1 cellular context compared by ENCODE assay signal in the genomic region with DNA sequence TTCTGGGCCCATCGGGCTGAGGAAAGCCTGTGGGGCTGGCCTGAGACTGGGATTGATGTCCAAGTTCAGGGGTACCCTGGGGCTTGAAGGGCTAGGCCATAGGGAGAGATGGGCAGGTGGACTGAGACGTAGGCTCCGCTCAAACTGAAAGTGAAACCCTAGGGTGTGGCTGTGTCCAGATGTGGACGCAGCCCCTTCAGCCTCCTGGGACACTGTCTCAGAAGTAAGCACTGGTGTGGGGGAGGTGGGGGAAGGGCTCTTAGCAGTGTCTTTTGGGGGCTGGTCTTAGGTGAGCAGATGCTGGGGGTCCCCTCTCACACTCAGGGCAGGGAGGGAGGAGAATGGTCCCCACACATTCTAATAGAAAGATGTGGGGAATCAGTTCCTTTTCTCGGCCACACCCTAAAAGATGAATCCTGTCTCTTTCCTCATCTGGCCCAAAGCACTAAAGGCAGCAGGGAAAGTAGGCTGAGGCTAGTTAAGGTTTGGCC.
TF ChIP-seq lines count a peak whose summit lies in the region.

No MANE protein-coding gene starts in this region.

TF ChIP-seq in GM12878, 131 proteins besides CTCF, POLR2A, EP300 and RAD21 (continued from another document):
- TF ChIP-seq TCF12 (IDR thresholded peaks at IDR 0.05; ENCODE audit: low read depth, low read length) (peak; percentile 89), ASH2L (IDR thresholded peaks at IDR 0.05; ENCODE audit: borderline replicate concordance, low read depth) (no peak), NFXL1 (IDR thresholded peaks at IDR 0.05; ENCODE audit: borderline replicate concordance) (no peak), RBBP5 (conservative IDR thresholded peaks at IDR 0.05) (no peak), RCOR1 (conservative IDR thresholded peaks at IDR 0.05; ENCODE audit: low read depth, low read length) (0 out of 2 replicates have a peak, but pooled peaks have one; percentile 25), PAX5 (IDR thresholded peaks at IDR 0.05; ENCODE audit: borderline replicate concordance, low read depth, low read length) (no peak), POLR2AphosphoS5 (IDR thresholded peaks at IDR 0.05; ENCODE audit: low read length) (no peak; the same call in none of the 2 replicates), MYC (IDR thresholded peaks at IDR 0.05; ENCODE audit: insufficient read depth, insufficient read length, insufficient replicate concordance, low read length, severe bottlenecking) (no peak), KDM1A (IDR thresholded peaks at IDR 0.05; ENCODE audit: borderline replicate concordance) (no peak), IRF4 (IDR thresholded peaks at IDR 0.05; ENCODE audit: low read depth, low read length) (peak; percentile 82), NFIC (IDR thresholded peaks at IDR 0.05; ENCODE audit: low read depth, low read length) (no peak)
- TF ChIP-seq, protein P1, sequence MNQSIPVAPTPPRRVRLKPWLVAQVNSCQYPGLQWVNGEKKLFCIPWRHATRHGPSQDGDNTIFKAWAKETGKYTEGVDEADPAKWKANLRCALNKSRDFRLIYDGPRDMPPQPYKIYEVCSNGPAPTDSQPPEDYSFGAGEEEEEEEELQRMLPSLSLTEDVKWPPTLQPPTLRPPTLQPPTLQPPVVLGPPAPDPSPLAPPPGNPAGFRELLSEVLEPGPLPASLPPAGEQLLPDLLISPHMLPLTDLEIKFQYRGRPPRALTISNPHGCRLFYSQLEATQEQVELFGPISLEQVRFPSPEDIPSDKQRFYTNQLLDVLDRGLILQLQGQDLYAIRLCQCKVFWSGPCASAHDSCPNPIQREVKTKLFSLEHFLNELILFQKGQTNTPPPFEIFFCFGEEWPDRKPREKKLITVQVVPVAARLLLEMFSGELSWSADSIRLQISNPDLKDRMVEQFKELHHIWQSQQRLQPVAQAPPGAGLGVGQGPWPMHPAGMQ (IDR thresholded peaks at IDR 0.05; ENCODE audit: borderline replicate concordance): no peak
- TF ChIP-seq, protein P2, sequence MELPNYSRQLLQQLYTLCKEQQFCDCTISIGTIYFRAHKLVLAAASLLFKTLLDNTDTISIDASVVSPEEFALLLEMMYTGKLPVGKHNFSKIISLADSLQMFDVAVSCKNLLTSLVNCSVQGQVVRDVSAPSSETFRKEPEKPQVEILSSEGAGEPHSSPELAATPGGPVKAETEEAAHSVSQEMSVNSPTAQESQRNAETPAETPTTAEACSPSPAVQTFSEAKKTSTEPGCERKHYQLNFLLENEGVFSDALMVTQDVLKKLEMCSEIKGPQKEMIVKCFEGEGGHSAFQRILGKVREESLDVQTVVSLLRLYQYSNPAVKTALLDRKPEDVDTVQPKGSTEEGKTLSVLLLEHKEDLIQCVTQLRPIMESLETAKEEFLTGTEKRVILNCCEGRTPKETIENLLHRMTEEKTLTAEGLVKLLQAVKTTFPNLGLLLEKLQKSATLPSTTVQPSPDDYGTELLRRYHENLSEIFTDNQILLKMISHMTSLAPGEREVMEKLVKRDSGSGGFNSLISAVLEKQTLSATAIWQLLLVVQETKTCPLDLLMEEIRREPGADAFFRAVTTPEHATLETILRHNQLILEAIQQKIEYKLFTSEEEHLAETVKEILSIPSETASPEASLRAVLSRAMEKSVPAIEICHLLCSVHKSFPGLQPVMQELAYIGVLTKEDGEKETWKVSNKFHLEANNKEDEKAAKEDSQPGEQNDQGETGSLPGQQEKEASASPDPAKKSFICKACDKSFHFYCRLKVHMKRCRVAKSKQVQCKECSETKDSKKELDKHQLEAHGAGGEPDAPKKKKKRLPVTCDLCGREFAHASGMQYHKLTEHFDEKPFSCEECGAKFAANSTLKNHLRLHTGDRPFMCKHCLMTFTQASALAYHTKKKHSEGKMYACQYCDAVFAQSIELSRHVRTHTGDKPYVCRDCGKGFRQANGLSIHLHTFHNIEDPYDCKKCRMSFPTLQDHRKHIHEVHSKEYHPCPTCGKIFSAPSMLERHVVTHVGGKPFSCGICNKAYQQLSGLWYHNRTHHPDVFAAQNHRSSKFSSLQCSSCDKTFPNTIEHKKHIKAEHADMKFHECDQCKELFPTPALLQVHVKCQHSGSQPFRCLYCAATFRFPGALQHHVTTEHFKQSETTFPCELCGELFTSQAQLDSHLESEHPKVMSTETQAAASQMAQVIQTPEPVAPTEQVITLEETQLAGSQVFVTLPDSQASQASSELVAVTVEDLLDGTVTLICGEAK (IDR thresholded peaks at IDR 0.05; ENCODE audit: borderline replicate concordance): no peak
- TF ChIP-seq, protein P3, sequence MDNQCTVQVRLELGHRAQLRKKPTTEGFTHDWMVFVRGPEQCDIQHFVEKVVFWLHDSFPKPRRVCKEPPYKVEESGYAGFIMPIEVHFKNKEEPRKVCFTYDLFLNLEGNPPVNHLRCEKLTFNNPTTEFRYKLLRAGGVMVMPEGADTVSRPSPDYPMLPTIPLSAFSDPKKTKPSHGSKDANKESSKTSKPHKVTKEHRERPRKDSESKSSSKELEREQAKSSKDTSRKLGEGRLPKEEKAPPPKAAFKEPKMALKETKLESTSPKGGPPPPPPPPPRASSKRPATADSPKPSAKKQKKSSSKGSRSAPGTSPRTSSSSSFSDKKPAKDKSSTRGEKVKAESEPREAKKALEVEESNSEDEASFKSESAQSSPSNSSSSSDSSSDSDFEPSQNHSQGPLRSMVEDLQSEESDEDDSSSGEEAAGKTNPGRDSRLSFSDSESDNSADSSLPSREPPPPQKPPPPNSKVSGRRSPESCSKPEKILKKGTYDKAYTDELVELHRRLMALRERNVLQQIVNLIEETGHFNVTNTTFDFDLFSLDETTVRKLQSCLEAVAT (IDR thresholded peaks at IDR 0.05): no peak
- TF ChIP-seq, protein P4, sequence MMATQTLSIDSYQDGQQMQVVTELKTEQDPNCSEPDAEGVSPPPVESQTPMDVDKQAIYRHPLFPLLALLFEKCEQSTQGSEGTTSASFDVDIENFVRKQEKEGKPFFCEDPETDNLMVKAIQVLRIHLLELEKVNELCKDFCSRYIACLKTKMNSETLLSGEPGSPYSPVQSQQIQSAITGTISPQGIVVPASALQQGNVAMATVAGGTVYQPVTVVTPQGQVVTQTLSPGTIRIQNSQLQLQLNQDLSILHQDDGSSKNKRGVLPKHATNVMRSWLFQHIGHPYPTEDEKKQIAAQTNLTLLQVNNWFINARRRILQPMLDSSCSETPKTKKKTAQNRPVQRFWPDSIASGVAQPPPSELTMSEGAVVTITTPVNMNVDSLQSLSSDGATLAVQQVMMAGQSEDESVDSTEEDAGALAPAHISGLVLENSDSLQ (IDR thresholded peaks at IDR 0.05): peak; percentile 46; the same call in 1 of the 2 replicates
